8 cellular contexts compared by ENCODE assay signal in genomic region chr12:132190012-132190755, GRCh38. TPM values are rescaled to one million over a fixed set of nuclear protein-coding genes. Genes with fewer than 3 reads are reported as not detected.
DNase-seq lines count a peak whose midpoint lies in the region; ATAC-seq, FAIRE-seq and TF ChIP-seq lines count a peak whose summit lies in the region.

No MANE protein-coding gene starts in this region.

- peaks cover 10% of the 10 kb centered on the region for H3K4me1 ChIP-seq in HEK293 (ENCODE audit: control insufficient read depth, insufficient read depth, low read length)
- peaks cover 11% of the 10 kb centered on the region for H3K4me1 ChIP-seq in SJSA1 (replicated peaks)
- H3K4me1 ChIP-seq in gastroesophageal sphincter = peaks cover 0 to 24% (median 9%) of the 10 kb centered on the region in 3 donors
- no peaks in the 10 kb centered on the region for H3K4me1 ChIP-seq in prostate gland (replicated peaks)

- H3K9me3 ChIP-seq in HEK293 (ENCODE audit: control insufficient read depth, insufficient read depth, low read depth, low read length) (no peaks in the 10 kb centered on the region), SJSA1 (replicated peaks) (peaks cover 5% of the 10 kb centered on the region), gastroesophageal sphincter (peaks cover 0 to 46% (median 0%) of the 10 kb centered on the region in 3 donors), prostate gland (no peaks in the 10 kb centered on the region)

- CTCF ChIA-PET in HEK293 (lab: Yijun Ruan, JAX) = interaction anchor here (1.2 kb wide), 1 partner anchor 11 kb away, joined by 4 read pairs; no protein-coding TSS in a partner anchor

- H3K4me3 ChIP-seq in GM12875 (ENCODE audit: low read depth, low read length) (peak overlapping the region; percentile 45), HEK293 (ENCODE audit: low read depth, low read length) (peak overlapping the region; percentile 33), SJSA1 (peak overlapping the region; percentile 31), gastroesophageal sphincter (peak overlapping the region; percentile 32 to 57), prostate gland (peak overlapping the region; percentile 39 to 40)

- H3K27me3 ChIP-seq in SJSA1 (replicated peaks) = peaks cover 16% of the 10 kb centered on the region
- no peaks in the 10 kb centered on the region for H3K27me3 ChIP-seq in gastroesophageal sphincter
- H3K27me3 ChIP-seq in prostate gland (replicated peaks; ENCODE audit: insufficient read depth) = no peaks in the 10 kb centered on the region

- DNase-seq in SJSA1 (ENCODE audit: low read depth in 1 of 2, low spot score in 2 of 2) = no peak
- DNase-seq in prostate gland (ENCODE audit: low spot score) = no peak
- no peak for DNase-seq in RCC 7860 (ENCODE audit: low spot score)
- no peak for DNase-seq in stimulated activated CD4-positive, alpha-beta T cell treated with anti-CD3 and anti-CD28 coated beads, Interleukin-12 subunit alpha, Interleukin-12 subunit beta, amount 100 ng/mL, for 4 hours

- peak overlapping the region; percentile 53; the same call in 1 of the 2 replicates for H3K27ac ChIP-seq in HEK293 (ENCODE audit: extremely low read depth, low read depth, low read length)
- H3K27ac ChIP-seq in SJSA1 = no peak overlapping the region
- H3K27ac ChIP-seq in gastroesophageal sphincter = peak overlapping the region in 3 of 4 donors; percentile 81 to 84 (median 84)
- H3K27ac ChIP-seq in prostate gland = peak overlapping the region; percentile 7 to 54

- TF ChIP-seq CTCF in GM12875 (IDR thresholded peaks at IDR 0.05; ENCODE audit: borderline replicate concordance, insufficient read depth, low read depth, low read length) (no peak), HEK293 (tag by site-specific recombination; IDR thresholded peaks at IDR 0.05) (no peak), gastroesophageal sphincter (IDR thresholded peaks at IDR 0.05) (peak in 1 of 4 experiments; percentile 13), prostate gland (IDR thresholded peaks at IDR 0.05) (no peak)

- TF ChIP-seq POLR2A in gastroesophageal sphincter (IDR thresholded peaks at IDR 0.05) (no peak), prostate gland (IDR thresholded peaks at IDR 0.05) (no peak)

- H3K36me3 ChIP-seq in HEK293 (ENCODE audit: control insufficient read depth in 2 of 2, insufficient read depth in 1 of 2, low read length in 2 of 2) (no peaks in the 10 kb centered on the region), SJSA1 (no peaks in the 10 kb centered on the region), gastroesophageal sphincter (no peaks in the 10 kb centered on the region), prostate gland (no peaks in the 10 kb centered on the region)

- no peak for FAIRE-seq in RCC 7860 (lab: Jason Lieb, UNC)

- TF ChIP-seq EP300 in gastroesophageal sphincter (IDR thresholded peaks at IDR 0.05) = no peak

- 11% methylated on average over 9 of the region's 59 CpGs; no CpG with 5 or more reads in 1 of the 2 donors for WGBS in gastroesophageal sphincter (ENCODE audit: low coverage in 1 of 2), 2 donors
- WGBS in prostate gland = 39% methylated on average over 59 of the region's 59 CpGs

- POLR2A ChIA-PET in HEK293 (lab: Yijun Ruan, JAX) = no interaction called here

- intact Hi-C loops in prostate gland (cut with DNase I) = no loop called here

- ATAC-seq in gastroesophageal sphincter (peak; percentile 28), HG02884 (IDR thresholded peaks at IDR 0.05; ENCODE audit: unreplicated experiment) (no peak)

TF ChIP-seq in HEK293, 187 proteins besides CTCF, POLR2A, EP300 and RAD21:
- TF ChIP-seq, protein P1, sequence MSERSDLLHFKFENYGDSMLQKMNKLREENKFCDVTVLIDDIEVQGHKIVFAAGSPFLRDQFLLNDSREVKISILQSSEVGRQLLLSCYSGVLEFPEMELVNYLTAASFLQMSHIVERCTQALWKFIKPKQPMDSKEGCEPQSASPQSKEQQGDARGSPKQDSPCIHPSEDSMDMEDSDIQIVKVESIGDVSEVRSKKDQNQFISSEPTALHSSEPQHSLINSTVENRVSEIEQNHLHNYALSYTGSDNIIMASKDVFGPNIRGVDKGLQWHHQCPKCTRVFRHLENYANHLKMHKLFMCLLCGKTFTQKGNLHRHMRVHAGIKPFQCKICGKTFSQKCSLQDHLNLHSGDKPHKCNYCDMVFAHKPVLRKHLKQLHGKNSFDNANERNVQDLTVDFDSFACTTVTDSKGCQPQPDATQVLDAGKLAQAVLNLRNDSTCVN (tag by site-specific recombination; optimal IDR thresholded peaks at IDR 0.05) = peak; percentile 85
- peak; percentile 68 for TF ChIP-seq ZXDB (tag by site-specific recombination; IDR thresholded peaks at IDR 0.05)
- TF ChIP-seq, protein P2, sequence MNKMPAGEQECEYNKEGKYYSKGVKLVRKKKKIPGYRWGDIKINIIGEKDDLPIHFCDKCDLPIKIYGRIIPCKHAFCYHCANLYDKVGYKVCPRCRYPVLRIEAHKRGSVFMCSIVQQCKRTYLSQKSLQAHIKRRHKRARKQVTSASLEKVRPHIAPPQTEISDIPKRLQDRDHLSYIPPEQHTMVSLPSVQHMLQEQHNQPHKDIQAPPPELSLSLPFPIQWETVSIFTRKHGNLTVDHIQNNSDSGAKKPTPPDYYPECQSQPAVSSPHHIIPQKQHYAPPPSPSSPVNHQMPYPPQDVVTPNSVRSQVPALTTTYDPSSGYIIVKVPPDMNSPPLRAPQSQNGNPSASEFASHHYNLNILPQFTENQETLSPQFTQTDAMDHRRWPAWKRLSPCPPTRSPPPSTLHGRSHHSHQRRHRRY (tag by site-specific recombination; IDR thresholded peaks at IDR 0.05) = no peak

RNA-seq across cellular contexts. Expression of gene NOC4L, which starts 45.9 kb away (rescaled TPM):
- 10.1 and 11.9 TPM in 2 replicates for total RNA-seq in SJSA1 (2014; rRNA removed; shearing (Covaris generic))
- total RNA-seq in gastroesophageal sphincter (10 to 100 TPM in 2 of 4 donors, 1 to 10 TPM in 2; 7.5 to 13.4 (median 9.5) TPM), prostate gland (10 to 100 TPM; 12.4 to 32.5 TPM)

RNA-seq across cellular contexts. Expression of gene DDX51, which starts 46.1 kb away (rescaled TPM):
- 8.9 and 11.8 TPM in 2 replicates for total RNA-seq in SJSA1 (2014; rRNA removed; shearing (Covaris generic))
- 10 to 100 TPM in 3 of 4 donors, 1 to 10 TPM in 1; 4.8 to 14.7 (median 11.7) TPM for total RNA-seq in gastroesophageal sphincter
- total RNA-seq in prostate gland = 10 to 100 TPM; 12.7 to 29.0 TPM
